ENCODE assay signal across 8 cellular contexts in genomic region chr6:26329763-26330511, GRCh38. TPM values are rescaled to one million over a fixed set of nuclear protein-coding genes. Genes with fewer than 3 reads are reported as not detected.
DNase-seq lines count a peak whose midpoint lies in the region; ATAC-seq and TF ChIP-seq lines count a peak whose summit lies in the region.

No MANE protein-coding gene starts in this region.

- no peak for TF ChIP-seq CTCF in fibroblast of the aortic adventitia (IDR thresholded peaks at IDR 0.05; ENCODE audit: insufficient read depth, low read length)

- H3K4me1 Mint-ChIP-seq in activated CD4-positive, alpha-beta memory T cell treated with anti-CD3 and anti-CD28 coated beads for 36 hours (ENCODE audit: low read depth): peaks cover 40% of the 10 kb centered on the region
- H3K4me1 Mint-ChIP-seq in stimulated activated memory B cell treated with anti-CD40 and anti-IgM and Interleukin-4, amounts not matched to agents 10 μg/mL and 1 μg/mL and 100 μg/mL, for 72 hours: peaks cover 7% of the 10 kb centered on the region

- no peak for ATAC-seq in stimulated activated memory B cell treated with anti-CD40 and anti-IgM and Interleukin-4, amounts not matched to agents 10 μg/mL and 1 μg/mL and 100 μg/mL, for 72 hours
- no peak for ATAC-seq in GM21390 (IDR thresholded peaks at IDR 0.05; ENCODE audit: unreplicated experiment)

- peak overlapping the region; percentile 84 for H3K27ac Mint-ChIP-seq in activated CD4-positive, alpha-beta memory T cell treated with anti-CD3 and anti-CD28 coated beads for 36 hours
- H3K27ac Mint-ChIP-seq in stimulated activated memory B cell treated with anti-CD40 and anti-IgM and Interleukin-4, amounts not matched to agents 10 μg/mL and 1 μg/mL and 100 μg/mL, for 72 hours: no peak overlapping the region

- H3K36me3 Mint-ChIP-seq in activated CD4-positive, alpha-beta memory T cell treated with anti-CD3 and anti-CD28 coated beads for 36 hours: peaks cover 11% of the 10 kb centered on the region
- H3K36me3 Mint-ChIP-seq in stimulated activated memory B cell treated with anti-CD40 and anti-IgM and Interleukin-4, amounts not matched to agents 10 μg/mL and 1 μg/mL and 100 μg/mL, for 72 hours: no peaks in the 10 kb centered on the region

- peak; percentile 24 for DNase-seq in activated gamma-delta T cell treated with Interleukin-2 at 50 U/mL for 16 hours
- DNase-seq in activated gamma-delta T cell (lab: John Stamatoyannopoulos, UW): no peak
- peak; percentile 16 for DNase-seq in NCI-H524 treated with DMSO at 0.1 percent for 48 hours (lab: John Stamatoyannopoulos, UW)
- DNase-seq in activated CD4-positive, alpha-beta memory T cell treated with anti-CD3 and anti-CD28 coated beads for 36 hours: peak; percentile 77
- peak; percentile 70 for DNase-seq in fibroblast of the aortic adventitia (ENCODE audit: low read depth)
- DNase-seq in stimulated activated CD4-positive, alpha-beta T cell treated with anti-CD3 and anti-CD28 coated beads, Interleukin-2, amount 100 ng/mL, for 48 hours: peak; percentile 69 to 72

- peak overlapping the region; percentile 80 for H3K4me3 Mint-ChIP-seq in activated CD4-positive, alpha-beta memory T cell treated with anti-CD3 and anti-CD28 coated beads for 36 hours
- no peak overlapping the region for H3K4me3 Mint-ChIP-seq in stimulated activated memory B cell treated with anti-CD40 and anti-IgM and Interleukin-4, amounts not matched to agents 10 μg/mL and 1 μg/mL and 100 μg/mL, for 72 hours

- peaks cover 43% of the 10 kb centered on the region for H3K27me3 Mint-ChIP-seq in activated CD4-positive, alpha-beta memory T cell treated with anti-CD3 and anti-CD28 coated beads for 36 hours
- H3K27me3 Mint-ChIP-seq in stimulated activated memory B cell treated with anti-CD40 and anti-IgM and Interleukin-4, amounts not matched to agents 10 μg/mL and 1 μg/mL and 100 μg/mL, for 72 hours: peaks cover 58% of the 10 kb centered on the region

- intact Hi-C loops in activated CD4-positive, alpha-beta memory T cell treated with anti-CD3 and anti-CD28 coated beads for 36 hours (cut with micrococcal nuclease): loop anchor here (1.0 to 10.0 kb wide), 4 partner anchors 8 to 1145 kb away; partner anchors contain the start of gene ZNF184

- CTCF ChIA-PET in activated CD4-positive, alpha-beta memory T cell treated with anti-CD3 and anti-CD28 coated beads for 36 hours (lab: Charles Lee): interaction anchor here (0.9 to 2.4 kb wide), 4 partner anchors 11 to 265 kb away, joined by 3 to 14 read pairs (median 3); a partner anchor contains a TSS

- H3K4me3 ChIP-seq in fibroblast of the aortic adventitia (ENCODE audit: low read depth, low read length): no peak overlapping the region

- peaks cover 4% of the 10 kb centered on the region for H3K9me3 Mint-ChIP-seq in activated CD4-positive, alpha-beta memory T cell treated with anti-CD3 and anti-CD28 coated beads for 36 hours
- peaks cover 3% of the 10 kb centered on the region for H3K9me3 Mint-ChIP-seq in stimulated activated memory B cell treated with anti-CD40 and anti-IgM and Interleukin-4, amounts not matched to agents 10 μg/mL and 1 μg/mL and 100 μg/mL, for 72 hours

- POLR2A ChIA-PET in activated CD4-positive, alpha-beta memory T cell treated with anti-CD3 and anti-CD28 coated beads for 36 hours (lab: Charles Lee): interaction anchor here (1.0 kb wide), 1 partner anchor 115 kb away, joined by 3 read pairs; no protein-coding TSS in a partner anchor

RNA-seq across cellular contexts. Expression of gene BTN3A2, which starts 35.1 kb away (rescaled TPM):
- 10 to 100 TPM; 59.5 to 64.8 TPM for total RNA-seq in activated CD4-positive, alpha-beta memory T cell treated with anti-CD3 and anti-CD28 coated beads for 36 hours
- total RNA-seq in fibroblast of the aortic adventitia (ENCODE audit: low replicate concordance): 19.2 and 26.3 TPM in 2 replicates

RNA-seq across cellular contexts. Expression of gene BTN2A2, which starts 53.0 kb away (rescaled TPM):
- 10 to 100 TPM; 22.3 to 25.8 TPM for total RNA-seq in activated CD4-positive, alpha-beta memory T cell treated with anti-CD3 and anti-CD28 coated beads for 36 hours
- total RNA-seq in fibroblast of the aortic adventitia (ENCODE audit: low replicate concordance): 7.5 and 10.2 TPM in 2 replicates
